ENCODE assay signal across 8 cellular contexts in the genomic region with DNA sequence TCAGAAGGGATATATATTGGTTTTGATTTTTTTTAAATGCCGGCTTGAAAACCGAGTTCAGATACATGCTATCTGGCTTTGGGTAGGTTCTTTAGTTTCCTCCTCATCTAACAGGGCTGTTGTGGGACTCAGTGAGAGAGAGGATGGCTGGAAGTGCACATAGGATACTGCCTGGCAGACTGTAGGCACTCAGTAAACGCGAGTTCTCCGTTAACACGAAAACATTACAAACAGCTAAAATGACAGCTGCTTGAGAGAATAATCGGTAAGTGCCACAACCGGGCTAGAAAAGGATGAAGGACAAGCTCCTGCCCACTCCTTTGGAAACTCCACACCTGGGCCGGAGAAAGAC. TPM values are rescaled to one million over a fixed set of nuclear protein-coding genes. Genes with fewer than 3 reads are reported as not detected.
DNase-seq lines count a peak whose midpoint lies in the region; ATAC-seq and TF ChIP-seq lines count a peak whose summit lies in the region.

No MANE protein-coding gene starts in this region.

- no peaks in the 10 kb centered on the region for H3K36me3 ChIP-seq in neural progenitor cell

- H3K27ac ChIP-seq in RWPE1 (peak overlapping the region; percentile 76), neural progenitor cell (no peak overlapping the region)

- H3K9ac ChIP-seq in neural progenitor cell = peak overlapping the region; percentile 40

- H3K27ac Mint-ChIP-seq in neural progenitor cell = peak overlapping the region; percentile 3

- H3K4me1 Mint-ChIP-seq in neural progenitor cell = peaks cover 19% of the 10 kb centered on the region

- H3K9me3 Mint-ChIP-seq in neural progenitor cell = no peaks in the 10 kb centered on the region

- no peaks in the 10 kb centered on the region for H4K20me1 ChIP-seq in neural progenitor cell (ENCODE audit: low read depth)

- TF ChIP-seq CTCF in RWPE1 (conservative IDR thresholded peaks at IDR 0.05; ENCODE audit: low read depth) (no peak), epithelial cell of proximal tubule (conservative IDR thresholded peaks at IDR 0.05; ENCODE audit: low read depth, low read length) (no peak), neural progenitor cell (IDR thresholded peaks at IDR 0.05) (no peak)

- peaks cover 10% of the 10 kb centered on the region for H3K36me3 Mint-ChIP-seq in neural progenitor cell

- peaks cover 48% of the 10 kb centered on the region for H3K79me2 ChIP-seq in neural progenitor cell (ENCODE audit: low read depth)

- H3K27me3 ChIP-seq in neural progenitor cell = no peaks in the 10 kb centered on the region

- H3K4me3 Mint-ChIP-seq in neural progenitor cell = peak overlapping the region; percentile 98

- POLR2A ChIA-PET in RWPE1 (lab: Yijun Ruan, JAX; ENCODE audit: low non-redundant PET) = interaction anchor here (1.2 kb wide), 1 partner anchor 41 kb away, joined by 4 read pairs; no protein-coding TSS in a partner anchor

- H2AFZ ChIP-seq in neural progenitor cell (replicated peaks) = peak overlapping the region; percentile 83

- peak; percentile 3 for ATAC-seq in HG02759 (IDR thresholded peaks at IDR 0.05; ENCODE audit: unreplicated experiment)

- H3F3A ChIP-seq in neural progenitor cell (ENCODE audit: low read depth) = no peaks in the 10 kb centered on the region

- H3K4me2 ChIP-seq in neural progenitor cell = peak overlapping the region; percentile 78

- peak overlapping the region; percentile 99 for H3K4me3 ChIP-seq in epithelial cell of proximal tubule (ENCODE audit: low read depth, low read length)
- peak overlapping the region; percentile 96 for H3K4me3 ChIP-seq in neural progenitor cell

- no peaks in the 10 kb centered on the region for H3K9me3 ChIP-seq in neural progenitor cell (ENCODE audit: low read depth)

- H3K27me3 Mint-ChIP-seq in neural progenitor cell (ENCODE audit: insufficient read depth, low read depth) = peaks cover 4% of the 10 kb centered on the region

- peaks cover 5% of the 10 kb centered on the region for H3K4me1 ChIP-seq in neural progenitor cell

- CTCF ChIA-PET in RWPE1 (lab: Yijun Ruan, JAX) = interaction anchor here (0.7 kb wide), 1 partner anchor 293 kb away, joined by 4 read pairs; no protein-coding TSS in a partner anchor

- DNase-seq in NCI-H1105 treated with DMSO at 0.1 percent for 48 hours (lab: John Stamatoyannopoulos, UW) (peak; percentile 53), NCI-H1105 (lab: John Stamatoyannopoulos, UW) (no peak), RWPE1 (ENCODE audit: low spot score) (peak; percentile 30), epithelial cell of proximal tubule (ENCODE audit: low read depth) (no peak), neural progenitor cell (ENCODE audit: low spot score) (no peak), NCI-H526 (lab: John Stamatoyannopoulos, UW) (no peak), retina (no peak)

RNA-seq across cellular contexts. Expression of a gene that starts 0.4 kb away (rescaled TPM):
- 5.1 and 9.5 TPM in 2 replicates for total RNA-seq in epithelial cell of proximal tubule
- total RNA-seq in neural progenitor cell (ENCODE audit: low replicate concordance) = 3.9 and 9.7 TPM in 2 replicates

RNA-seq across cellular contexts. Expression of a gene that starts 0.5 kb away (rescaled TPM):
- total RNA-seq in epithelial cell of proximal tubule = 40.1 and 42.8 TPM in 2 replicates
- 66.9 and 100 TPM in 2 replicates for total RNA-seq in neural progenitor cell (ENCODE audit: low replicate concordance)

RNA-seq across cellular contexts. Expression of a gene that starts 40.2 kb away (rescaled TPM):
- total RNA-seq in epithelial cell of proximal tubule (4.5 and 12.3 TPM in 2 replicates), neural progenitor cell (ENCODE audit: low replicate concordance) (12.4 and 17.9 TPM in 2 replicates)

Comparison
In these comparisons a context has a peak if more than half of its experiments do, and no peak if none do; other contexts are left out.
1. DNase-seq: peak in NCI-H1105 treated with DMSO at 0.1 percent for 48 hours (single experiment) and RWPE1 (single experiment); none in NCI-H1105 (single experiment), epithelial cell of proximal tubule (single experiment), neural progenitor cell (single experiment), NCI-H526 (0 of 2) and retina (single experiment).